Comparison of ENCODE assay signal across 20 cellular contexts in the genomic region with DNA sequence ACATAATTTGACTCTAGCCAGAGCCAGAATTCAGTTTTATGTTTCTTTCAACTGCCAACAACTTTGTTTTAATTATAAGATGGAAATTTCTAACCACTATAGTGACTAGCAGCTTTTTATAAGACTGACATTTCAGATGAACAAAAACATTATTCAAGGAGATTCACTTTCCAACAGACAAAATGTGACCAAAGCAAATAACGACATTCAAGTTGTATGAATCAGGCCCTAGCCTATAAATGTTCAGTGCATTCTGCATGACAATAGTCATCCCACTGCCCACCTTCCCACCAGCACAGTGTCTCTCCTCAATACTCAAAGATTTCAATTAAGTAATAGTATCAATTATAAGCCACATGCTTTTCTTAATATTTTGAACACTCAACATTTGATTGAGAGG.
"Had no signal": no experiment of that assay in that cellular context is flagged by ENCODE, and none has a peak within 500 bp of the region (broad histone marks: within the 10 kb centered on the region; RNA-seq: fewer than 3 reads in every experiment).

No MANE protein-coding gene starts in this region.

- FAIRE-seq: kidney, TTC549 had no signal

- H3K36me3 ChIP-seq: cardiac muscle cell, ovary, prostate gland, tibial artery had no signal

- H3K4me3 ChIP-seq: body of pancreas, cardiac muscle cell, lung, ovary, prostate gland, tibial artery had no signal

- H3K9me3 ChIP-seq: body of pancreas, ovary, prostate gland, tibial artery had no signal

- DNase-seq: activated CD4-positive, alpha-beta T cell treated with anti-CD3 and anti-CD28 coated beads for 1 hour; activated CD4-positive, alpha-beta T cell treated with anti-CD3 and anti-CD28 coated beads, Interleukin-2, amount 50 U/mL, for 1 hour; activated CD8-positive, alpha-beta T cell treated with anti-CD3 and anti-CD28 coated beads, Interleukin-2, amount 10 ng/mL, durations not matched to agents 7 days and 5 days; activated gamma-delta T cell; activated naive CD4-positive, alpha-beta T cell treated with anti-CD3 and anti-CD28 coated beads, Interleukin-2, amount 50 U/mL, for 16 hours; activated naive CD8-positive, alpha-beta T cell treated with anti-CD3 and anti-CD28 coated beads, Interleukin-2, amount 50 U/mL, for 24 hours; body of pancreas; foreskin keratinocyte; kidney; naive thymus-derived CD8-positive, alpha-beta T cell; ovary; stimulated activated CD4-positive, alpha-beta T cell treated with anti-CD3 and anti-CD28 coated beads, Interleukin-12 subunit alpha, Interleukin-12 subunit beta, amount 100 ng/mL, for 4 hours; stimulated activated naive CD8-positive, alpha-beta T cell treated with anti-CD3 and anti-CD28 coated beads, Interleukin-15, amount 100 ng/mL, for 72 hours; tibial artery had no signal

- H3K27me3 ChIP-seq: body of pancreas, cardiac muscle cell, foreskin keratinocyte, ovary, tibial artery had no signal

- ATAC-seq: activated CD8-positive, alpha-beta T cell treated with anti-CD3 and anti-CD28 coated beads, Interleukin-2, amount 10 ng/mL, durations not matched to agents 7 days and 5 days; activated naive CD8-positive, alpha-beta T cell treated with anti-CD3 and anti-CD28 coated beads, Interleukin-2, amount 50 U/mL, for 24 hours; body of pancreas; foreskin keratinocyte; left lobe of liver; naive thymus-derived CD8-positive, alpha-beta T cell; stimulated activated naive CD8-positive, alpha-beta T cell treated with anti-CD3 and anti-CD28 coated beads, Interleukin-15, amount 100 ng/mL, for 72 hours had no signal

- H3K27ac ChIP-seq: body of pancreas, cardiac muscle cell, epithelial cell of prostate, foreskin keratinocyte, ovary, prostate gland, tibial artery had no signal

- H3K4me1 ChIP-seq: body of pancreas, foreskin keratinocyte, tibial artery had no signal
